Comparison of ENCODE assay signal across 1 cellular context in the genomic region with DNA sequence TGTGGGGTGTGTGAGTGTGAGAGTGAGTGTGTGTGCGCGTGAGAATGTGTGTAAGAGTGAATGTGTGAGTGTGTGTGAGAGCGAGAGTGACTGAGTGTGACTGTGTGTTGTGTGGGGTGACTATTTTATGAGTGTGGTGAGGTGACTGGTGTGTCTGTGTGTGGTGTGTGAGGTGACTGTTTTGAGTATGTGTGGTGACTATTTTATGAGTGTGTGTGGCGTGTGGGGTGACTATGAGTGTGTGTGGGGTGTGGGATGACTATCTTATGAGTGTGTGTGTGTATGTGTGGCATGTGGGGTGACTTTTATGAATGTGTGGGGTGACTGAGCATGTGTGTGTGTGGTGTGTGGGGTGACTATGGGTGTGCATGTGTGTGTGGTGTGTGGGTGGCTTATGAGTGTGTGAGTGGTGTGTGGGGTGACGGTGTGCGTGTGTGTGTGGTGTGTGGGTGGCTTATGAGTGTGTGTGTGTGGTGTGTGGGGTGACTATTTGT.
TF ChIP-seq lines count a peak whose summit lies in the region.

No MANE protein-coding gene starts in this region.

TF ChIP-seq in K562, 482 proteins besides CTCF, POLR2A, EP300 and RAD21 (continued from another document and continues in another):
- TF ChIP-seq, protein P1, sequence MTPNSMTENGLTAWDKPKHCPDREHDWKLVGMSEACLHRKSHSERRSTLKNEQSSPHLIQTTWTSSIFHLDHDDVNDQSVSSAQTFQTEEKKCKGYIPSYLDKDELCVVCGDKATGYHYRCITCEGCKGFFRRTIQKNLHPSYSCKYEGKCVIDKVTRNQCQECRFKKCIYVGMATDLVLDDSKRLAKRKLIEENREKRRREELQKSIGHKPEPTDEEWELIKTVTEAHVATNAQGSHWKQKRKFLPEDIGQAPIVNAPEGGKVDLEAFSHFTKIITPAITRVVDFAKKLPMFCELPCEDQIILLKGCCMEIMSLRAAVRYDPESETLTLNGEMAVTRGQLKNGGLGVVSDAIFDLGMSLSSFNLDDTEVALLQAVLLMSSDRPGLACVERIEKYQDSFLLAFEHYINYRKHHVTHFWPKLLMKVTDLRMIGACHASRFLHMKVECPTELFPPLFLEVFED (CRISPR knock-in tag; conservative IDR thresholded peaks at IDR 0.05), result 0 out of 2 replicates have a peak, but pooled peaks have one; percentile 50
- TF ChIP-seq, protein P2, sequence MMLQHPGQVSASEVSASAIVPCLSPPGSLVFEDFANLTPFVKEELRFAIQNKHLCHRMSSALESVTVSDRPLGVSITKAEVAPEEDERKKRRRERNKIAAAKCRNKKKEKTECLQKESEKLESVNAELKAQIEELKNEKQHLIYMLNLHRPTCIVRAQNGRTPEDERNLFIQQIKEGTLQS (IDR thresholded peaks at IDR 0.05), result no peak
- TF ChIP-seq, protein P2 (CRISPR knock-in tag; conservative IDR thresholded peaks at IDR 0.05), result no peak
- TF ChIP-seq, protein P3, sequence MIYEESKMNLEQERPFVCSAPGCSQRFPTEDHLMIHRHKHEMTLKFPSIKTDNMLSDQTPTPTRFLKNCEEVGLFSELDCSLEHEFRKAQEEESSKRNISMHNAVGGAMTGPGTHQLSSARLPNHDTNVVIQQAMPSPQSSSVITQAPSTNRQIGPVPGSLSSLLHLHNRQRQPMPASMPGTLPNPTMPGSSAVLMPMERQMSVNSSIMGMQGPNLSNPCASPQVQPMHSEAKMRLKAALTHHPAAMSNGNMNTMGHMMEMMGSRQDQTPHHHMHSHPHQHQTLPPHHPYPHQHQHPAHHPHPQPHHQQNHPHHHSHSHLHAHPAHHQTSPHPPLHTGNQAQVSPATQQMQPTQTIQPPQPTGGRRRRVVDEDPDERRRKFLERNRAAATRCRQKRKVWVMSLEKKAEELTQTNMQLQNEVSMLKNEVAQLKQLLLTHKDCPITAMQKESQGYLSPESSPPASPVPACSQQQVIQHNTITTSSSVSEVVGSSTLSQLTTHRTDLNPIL (CRISPR knock-in tag; IDR thresholded peaks at IDR 0.05), result no peak
- TF ChIP-seq ZNF583 (CRISPR knock-in tag; IDR thresholded peaks at IDR 0.05) (no peak), CBX8 (IDR thresholded peaks at IDR 0.05; ENCODE audit: borderline replicate concordance, extremely low read depth, low read depth, low read length, poor library complexity, severe bottlenecking) (no peak), HSF4 (CRISPR knock-in tag; IDR thresholded peaks at IDR 0.05; ENCODE audit: borderline replicate concordance) (no peak), GTF2A2 (tag; IDR thresholded peaks at IDR 0.05) (no peak), ZNF146 (CRISPR knock-in tag; IDR thresholded peaks at IDR 0.05; ENCODE audit: unreplicated experiment) (no peak), ZFPM2 (CRISPR knock-in tag; IDR thresholded peaks at IDR 0.05) (no peak), NFE2 (IDR thresholded peaks at IDR 0.05; ENCODE audit: low read depth) (no peak), PURB (CRISPR knock-in tag; IDR thresholded peaks at IDR 0.05; ENCODE audit: low read depth) (no peak), NR2C1 (IDR thresholded peaks at IDR 0.05) (no peak), NR2C1 (tag; IDR thresholded peaks at IDR 0.05) (no peak), EGR1 (conservative IDR thresholded peaks at IDR 0.05) (peak; percentile 90), TEAD2 (tag; IDR thresholded peaks at IDR 0.05) (no peak), EHMT2 (IDR thresholded peaks at IDR 0.05) (no peak), SETDB1 (IDR thresholded peaks at IDR 0.05; ENCODE audit: low read length) (no peak), SAFB (IDR thresholded peaks at IDR 0.05; ENCODE audit: borderline replicate concordance, low read depth, low read length) (no peak), GATAD2A (IDR thresholded peaks at IDR 0.05) (no peak), CBFA2T3 (IDR thresholded peaks at IDR 0.05) (no peak), ETV6 (IDR thresholded peaks at IDR 0.05; ENCODE audit: borderline replicate concordance in 1 of 2, low read depth in 2 of 2, low read length in 1 of 2) (no peak), ETV6 (CRISPR knock-in tag; IDR thresholded peaks at IDR 0.05; ENCODE audit: borderline replicate concordance) (no peak), WHSC1 (IDR thresholded peaks at IDR 0.05; ENCODE audit: low read length) (no peak), ZC3H4 (CRISPR knock-in tag; IDR thresholded peaks at IDR 0.05; ENCODE audit: borderline replicate concordance) (no peak), KHSRP (IDR thresholded peaks at IDR 0.05) (no peak), TAF7 (tag; IDR thresholded peaks at IDR 0.05) (no peak), CBFA2T2 (conservative IDR thresholded peaks at IDR 0.05) (no peak), CAMTA2 (CRISPR knock-in tag; conservative IDR thresholded peaks at IDR 0.05) (no peak), GABPB2 (CRISPR knock-in tag; conservative IDR thresholded peaks at IDR 0.05) (no peak)
- TF ChIP-seq, protein P4, sequence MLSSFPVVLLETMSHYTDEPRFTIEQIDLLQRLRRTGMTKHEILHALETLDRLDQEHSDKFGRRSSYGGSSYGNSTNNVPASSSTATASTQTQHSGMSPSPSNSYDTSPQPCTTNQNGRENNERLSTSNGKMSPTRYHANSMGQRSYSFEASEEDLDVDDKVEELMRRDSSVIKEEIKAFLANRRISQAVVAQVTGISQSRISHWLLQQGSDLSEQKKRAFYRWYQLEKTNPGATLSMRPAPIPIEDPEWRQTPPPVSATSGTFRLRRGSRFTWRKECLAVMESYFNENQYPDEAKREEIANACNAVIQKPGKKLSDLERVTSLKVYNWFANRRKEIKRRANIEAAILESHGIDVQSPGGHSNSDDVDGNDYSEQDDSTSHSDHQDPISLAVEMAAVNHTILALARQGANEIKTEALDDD (IDR thresholded peaks at IDR 0.05), result no peak
- TF ChIP-seq, protein P5, sequence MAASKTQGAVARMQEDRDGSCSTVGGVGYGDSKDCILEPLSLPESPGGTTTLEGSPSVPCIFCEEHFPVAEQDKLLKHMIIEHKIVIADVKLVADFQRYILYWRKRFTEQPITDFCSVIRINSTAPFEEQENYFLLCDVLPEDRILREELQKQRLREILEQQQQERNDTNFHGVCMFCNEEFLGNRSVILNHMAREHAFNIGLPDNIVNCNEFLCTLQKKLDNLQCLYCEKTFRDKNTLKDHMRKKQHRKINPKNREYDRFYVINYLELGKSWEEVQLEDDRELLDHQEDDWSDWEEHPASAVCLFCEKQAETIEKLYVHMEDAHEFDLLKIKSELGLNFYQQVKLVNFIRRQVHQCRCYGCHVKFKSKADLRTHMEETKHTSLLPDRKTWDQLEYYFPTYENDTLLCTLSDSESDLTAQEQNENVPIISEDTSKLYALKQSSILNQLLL (CRISPR knock-in tag; IDR thresholded peaks at IDR 0.05; ENCODE audit: borderline replicate concordance), result no peak
- TF ChIP-seq, protein P6, sequence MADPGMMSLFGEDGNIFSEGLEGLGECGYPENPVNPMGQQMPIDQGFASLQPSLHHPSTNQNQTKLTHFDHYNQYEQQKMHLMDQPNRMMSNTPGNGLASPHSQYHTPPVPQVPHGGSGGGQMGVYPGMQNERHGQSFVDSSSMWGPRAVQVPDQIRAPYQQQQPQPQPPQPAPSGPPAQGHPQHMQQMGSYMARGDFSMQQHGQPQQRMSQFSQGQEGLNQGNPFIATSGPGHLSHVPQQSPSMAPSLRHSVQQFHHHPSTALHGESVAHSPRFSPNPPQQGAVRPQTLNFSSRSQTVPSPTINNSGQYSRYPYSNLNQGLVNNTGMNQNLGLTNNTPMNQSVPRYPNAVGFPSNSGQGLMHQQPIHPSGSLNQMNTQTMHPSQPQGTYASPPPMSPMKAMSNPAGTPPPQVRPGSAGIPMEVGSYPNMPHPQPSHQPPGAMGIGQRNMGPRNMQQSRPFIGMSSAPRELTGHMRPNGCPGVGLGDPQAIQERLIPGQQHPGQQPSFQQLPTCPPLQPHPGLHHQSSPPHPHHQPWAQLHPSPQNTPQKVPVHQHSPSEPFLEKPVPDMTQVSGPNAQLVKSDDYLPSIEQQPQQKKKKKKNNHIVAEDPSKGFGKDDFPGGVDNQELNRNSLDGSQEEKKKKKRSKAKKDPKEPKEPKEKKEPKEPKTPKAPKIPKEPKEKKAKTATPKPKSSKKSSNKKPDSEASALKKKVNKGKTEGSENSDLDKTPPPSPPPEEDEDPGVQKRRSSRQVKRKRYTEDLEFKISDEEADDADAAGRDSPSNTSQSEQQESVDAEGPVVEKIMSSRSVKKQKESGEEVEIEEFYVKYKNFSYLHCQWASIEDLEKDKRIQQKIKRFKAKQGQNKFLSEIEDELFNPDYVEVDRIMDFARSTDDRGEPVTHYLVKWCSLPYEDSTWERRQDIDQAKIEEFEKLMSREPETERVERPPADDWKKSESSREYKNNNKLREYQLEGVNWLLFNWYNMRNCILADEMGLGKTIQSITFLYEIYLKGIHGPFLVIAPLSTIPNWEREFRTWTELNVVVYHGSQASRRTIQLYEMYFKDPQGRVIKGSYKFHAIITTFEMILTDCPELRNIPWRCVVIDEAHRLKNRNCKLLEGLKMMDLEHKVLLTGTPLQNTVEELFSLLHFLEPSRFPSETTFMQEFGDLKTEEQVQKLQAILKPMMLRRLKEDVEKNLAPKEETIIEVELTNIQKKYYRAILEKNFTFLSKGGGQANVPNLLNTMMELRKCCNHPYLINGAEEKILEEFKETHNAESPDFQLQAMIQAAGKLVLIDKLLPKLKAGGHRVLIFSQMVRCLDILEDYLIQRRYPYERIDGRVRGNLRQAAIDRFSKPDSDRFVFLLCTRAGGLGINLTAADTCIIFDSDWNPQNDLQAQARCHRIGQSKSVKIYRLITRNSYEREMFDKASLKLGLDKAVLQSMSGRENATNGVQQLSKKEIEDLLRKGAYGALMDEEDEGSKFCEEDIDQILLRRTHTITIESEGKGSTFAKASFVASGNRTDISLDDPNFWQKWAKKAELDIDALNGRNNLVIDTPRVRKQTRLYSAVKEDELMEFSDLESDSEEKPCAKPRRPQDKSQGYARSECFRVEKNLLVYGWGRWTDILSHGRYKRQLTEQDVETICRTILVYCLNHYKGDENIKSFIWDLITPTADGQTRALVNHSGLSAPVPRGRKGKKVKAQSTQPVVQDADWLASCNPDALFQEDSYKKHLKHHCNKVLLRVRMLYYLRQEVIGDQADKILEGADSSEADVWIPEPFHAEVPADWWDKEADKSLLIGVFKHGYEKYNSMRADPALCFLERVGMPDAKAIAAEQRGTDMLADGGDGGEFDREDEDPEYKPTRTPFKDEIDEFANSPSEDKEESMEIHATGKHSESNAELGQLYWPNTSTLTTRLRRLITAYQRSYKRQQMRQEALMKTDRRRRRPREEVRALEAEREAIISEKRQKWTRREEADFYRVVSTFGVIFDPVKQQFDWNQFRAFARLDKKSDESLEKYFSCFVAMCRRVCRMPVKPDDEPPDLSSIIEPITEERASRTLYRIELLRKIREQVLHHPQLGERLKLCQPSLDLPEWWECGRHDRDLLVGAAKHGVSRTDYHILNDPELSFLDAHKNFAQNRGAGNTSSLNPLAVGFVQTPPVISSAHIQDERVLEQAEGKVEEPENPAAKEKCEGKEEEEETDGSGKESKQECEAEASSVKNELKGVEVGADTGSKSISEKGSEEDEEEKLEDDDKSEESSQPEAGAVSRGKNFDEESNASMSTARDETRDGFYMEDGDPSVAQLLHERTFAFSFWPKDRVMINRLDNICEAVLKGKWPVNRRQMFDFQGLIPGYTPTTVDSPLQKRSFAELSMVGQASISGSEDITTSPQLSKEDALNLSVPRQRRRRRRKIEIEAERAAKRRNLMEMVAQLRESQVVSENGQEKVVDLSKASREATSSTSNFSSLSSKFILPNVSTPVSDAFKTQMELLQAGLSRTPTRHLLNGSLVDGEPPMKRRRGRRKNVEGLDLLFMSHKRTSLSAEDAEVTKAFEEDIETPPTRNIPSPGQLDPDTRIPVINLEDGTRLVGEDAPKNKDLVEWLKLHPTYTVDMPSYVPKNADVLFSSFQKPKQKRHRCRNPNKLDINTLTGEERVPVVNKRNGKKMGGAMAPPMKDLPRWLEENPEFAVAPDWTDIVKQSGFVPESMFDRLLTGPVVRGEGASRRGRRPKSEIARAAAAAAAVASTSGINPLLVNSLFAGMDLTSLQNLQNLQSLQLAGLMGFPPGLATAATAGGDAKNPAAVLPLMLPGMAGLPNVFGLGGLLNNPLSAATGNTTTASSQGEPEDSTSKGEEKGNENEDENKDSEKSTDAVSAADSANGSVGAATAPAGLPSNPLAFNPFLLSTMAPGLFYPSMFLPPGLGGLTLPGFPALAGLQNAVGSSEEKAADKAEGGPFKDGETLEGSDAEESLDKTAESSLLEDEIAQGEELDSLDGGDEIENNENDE (IDR thresholded peaks at IDR 0.05; ENCODE audit: low read depth, low read length), result no peak
- TF ChIP-seq, protein P7, sequence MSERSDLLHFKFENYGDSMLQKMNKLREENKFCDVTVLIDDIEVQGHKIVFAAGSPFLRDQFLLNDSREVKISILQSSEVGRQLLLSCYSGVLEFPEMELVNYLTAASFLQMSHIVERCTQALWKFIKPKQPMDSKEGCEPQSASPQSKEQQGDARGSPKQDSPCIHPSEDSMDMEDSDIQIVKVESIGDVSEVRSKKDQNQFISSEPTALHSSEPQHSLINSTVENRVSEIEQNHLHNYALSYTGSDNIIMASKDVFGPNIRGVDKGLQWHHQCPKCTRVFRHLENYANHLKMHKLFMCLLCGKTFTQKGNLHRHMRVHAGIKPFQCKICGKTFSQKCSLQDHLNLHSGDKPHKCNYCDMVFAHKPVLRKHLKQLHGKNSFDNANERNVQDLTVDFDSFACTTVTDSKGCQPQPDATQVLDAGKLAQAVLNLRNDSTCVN (CRISPR knock-in tag; IDR thresholded peaks at IDR 0.05), result peak; percentile 64; the same call in 1 of the 2 replicates
- TF ChIP-seq, protein P8, sequence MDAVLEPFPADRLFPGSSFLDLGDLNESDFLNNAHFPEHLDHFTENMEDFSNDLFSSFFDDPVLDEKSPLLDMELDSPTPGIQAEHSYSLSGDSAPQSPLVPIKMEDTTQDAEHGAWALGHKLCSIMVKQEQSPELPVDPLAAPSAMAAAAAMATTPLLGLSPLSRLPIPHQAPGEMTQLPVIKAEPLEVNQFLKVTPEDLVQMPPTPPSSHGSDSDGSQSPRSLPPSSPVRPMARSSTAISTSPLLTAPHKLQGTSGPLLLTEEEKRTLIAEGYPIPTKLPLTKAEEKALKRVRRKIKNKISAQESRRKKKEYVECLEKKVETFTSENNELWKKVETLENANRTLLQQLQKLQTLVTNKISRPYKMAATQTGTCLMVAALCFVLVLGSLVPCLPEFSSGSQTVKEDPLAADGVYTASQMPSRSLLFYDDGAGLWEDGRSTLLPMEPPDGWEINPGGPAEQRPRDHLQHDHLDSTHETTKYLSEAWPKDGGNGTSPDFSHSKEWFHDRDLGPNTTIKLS (IDR thresholded peaks at IDR 0.05; ENCODE audit: borderline replicate concordance, low read depth), result no peak
- TF ChIP-seq, protein P9, sequence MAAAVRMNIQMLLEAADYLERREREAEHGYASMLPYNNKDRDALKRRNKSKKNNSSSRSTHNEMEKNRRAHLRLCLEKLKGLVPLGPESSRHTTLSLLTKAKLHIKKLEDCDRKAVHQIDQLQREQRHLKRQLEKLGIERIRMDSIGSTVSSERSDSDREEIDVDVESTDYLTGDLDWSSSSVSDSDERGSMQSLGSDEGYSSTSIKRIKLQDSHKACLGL (CRISPR knock-in tag; IDR thresholded peaks at IDR 0.05; ENCODE audit: borderline replicate concordance, poor library complexity, severe bottlenecking), result no peak
